Comparison of ENCODE assay signal across 1 cellular context in the genomic region with DNA sequence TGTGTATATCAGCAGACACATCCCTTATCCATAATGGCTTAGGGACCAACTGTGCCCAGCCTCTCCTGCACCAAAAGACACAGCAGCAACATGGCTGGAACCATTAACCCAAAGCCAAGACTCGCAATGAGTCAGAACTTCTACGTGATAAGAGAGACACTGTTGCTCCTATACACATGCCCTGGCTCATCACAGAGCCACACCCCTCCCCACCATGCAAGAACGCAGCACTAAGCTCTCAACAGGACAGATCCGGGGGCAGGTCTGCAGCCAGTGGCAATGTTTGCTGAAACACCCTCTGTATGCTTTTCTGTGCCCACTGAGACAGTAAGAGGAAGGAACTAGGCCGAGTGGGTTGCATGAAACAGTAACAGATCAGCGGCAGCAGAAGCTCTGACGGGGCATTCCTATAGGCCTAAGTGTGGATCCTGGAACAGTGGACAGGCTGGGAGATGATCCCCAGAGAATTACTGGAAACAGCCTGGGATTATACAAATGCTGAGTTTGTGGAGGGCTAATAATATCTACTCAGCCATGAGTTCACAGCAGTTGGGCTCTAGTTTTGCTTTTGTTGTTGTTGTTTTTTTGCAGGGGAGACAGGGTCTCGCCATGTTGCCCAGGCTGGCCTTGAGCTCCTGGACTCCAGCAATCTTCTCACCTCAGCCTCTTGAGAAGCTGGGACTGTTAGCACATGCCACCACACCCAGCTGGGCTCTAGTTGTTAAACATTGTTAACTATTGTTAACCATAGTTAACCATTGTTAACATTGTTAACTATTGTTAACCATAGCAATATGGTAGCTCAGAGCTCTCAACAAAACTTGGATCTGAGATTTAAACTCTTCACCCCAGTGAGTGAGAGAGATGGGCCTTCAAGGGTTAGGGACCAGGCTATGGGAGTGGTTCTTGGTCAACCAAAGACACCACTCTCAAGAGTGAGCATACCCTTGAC.
TF ChIP-seq lines count a peak whose summit lies in the region.

No MANE protein-coding gene starts in this region.

TF ChIP-seq in HEK293T, 16 proteins besides CTCF, POLR2A, EP300 and RAD21 (continued from another document):
- TF ChIP-seq, protein P1, sequence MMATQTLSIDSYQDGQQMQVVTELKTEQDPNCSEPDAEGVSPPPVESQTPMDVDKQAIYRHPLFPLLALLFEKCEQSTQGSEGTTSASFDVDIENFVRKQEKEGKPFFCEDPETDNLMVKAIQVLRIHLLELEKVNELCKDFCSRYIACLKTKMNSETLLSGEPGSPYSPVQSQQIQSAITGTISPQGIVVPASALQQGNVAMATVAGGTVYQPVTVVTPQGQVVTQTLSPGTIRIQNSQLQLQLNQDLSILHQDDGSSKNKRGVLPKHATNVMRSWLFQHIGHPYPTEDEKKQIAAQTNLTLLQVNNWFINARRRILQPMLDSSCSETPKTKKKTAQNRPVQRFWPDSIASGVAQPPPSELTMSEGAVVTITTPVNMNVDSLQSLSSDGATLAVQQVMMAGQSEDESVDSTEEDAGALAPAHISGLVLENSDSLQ (IDR thresholded peaks at IDR 0.05): no peak
- TF ChIP-seq FOXK2 (IDR thresholded peaks at IDR 0.05) (no peak), ELF4 (IDR thresholded peaks at IDR 0.05) (no peak), CTBP1 (IDR thresholded peaks at IDR 0.05; ENCODE audit: borderline replicate concordance) (no peak), ZNF384 (IDR thresholded peaks at IDR 0.05) (no peak), ARNT (IDR thresholded peaks at IDR 0.05) (no peak), FOXA1 (IDR thresholded peaks at IDR 0.05) (no peak)
